In genomic region chr6:52763322-52763916, GRCh38 we compare ENCODE assay signal across 11 cellular contexts. TPM values are rescaled to one million over a fixed set of nuclear protein-coding genes. Genes with fewer than 3 reads are reported as not detected.
A peak's percentile ranks its signal among the peaks of the same experiment; 100 is the strongest.
DNase-seq lines count a peak whose midpoint lies in the region; ATAC-seq and TF ChIP-seq lines count a peak whose summit lies in the region.
"Not testable (repeated sequence)": the region's sequence is repeated elsewhere in the genome, so short reads cannot be mapped to it uniquely, and the experiment has no call there.
"Had no signal": no experiment of that assay in that cellular context is flagged by ENCODE, and none has a peak within 500 bp of the region (broad histone marks: within the 10 kb centered on the region; RNA-seq: fewer than 3 reads in every experiment).

GSTA2 (minus strand) TSS chr6:52763475; CDS start chr6:52757947, 5,528 bp downstream.

- H4K5ac ChIP-seq in IMR-90 (ENCODE audit: low read depth, low read length) = not testable (repeated sequence)

- H3K27me3 Mint-ChIP-seq in endodermal cell (ENCODE audit: insufficient read depth); neural crest cell (ENCODE audit: low read depth); type B pancreatic cell: not testable (repeated sequence)

- H3K79me1 ChIP-seq in IMR-90 (ENCODE audit: low read depth in 1 of 2, low read length in 2 of 2) = not testable (repeated sequence)

- intact Hi-C loops in IMR-90 (cut with micrococcal nuclease) = not testable (repeated sequence)

- H3K36me3 ChIP-seq in IMR-90 (ENCODE audit: control insufficient read depth, insufficient read depth, low read length); OCI-LY3 (replicated peaks; ENCODE audit: low read depth, low read length); WERI-Rb-1; endodermal cell (ENCODE audit: control insufficient read depth, insufficient read depth, low read length): not testable (repeated sequence)

- H3K27ac Mint-ChIP-seq in endodermal cell (peak within 1 kb of the TSS; percentile 3), neural crest cell (ENCODE audit: unreplicated experiment) (peak within 1 kb of the TSS; percentile 57), type B pancreatic cell (peak within 1 kb of the TSS; percentile 7)

- not testable (repeated sequence) for H2AK9ac ChIP-seq in IMR-90 (replicated peaks; ENCODE audit: low read depth, low read length, poor library complexity)

- H3K4me3 ChIP-seq in IMR-90 (ENCODE audit: insufficient read depth, low read depth, low read length); OCI-LY3 (ENCODE audit: low read length); WERI-Rb-1 (ENCODE audit: low read depth, low read length); endodermal cell (ENCODE audit: low read length): not testable (repeated sequence)

- H4K91ac ChIP-seq in IMR-90 (ENCODE audit: insufficient read depth, low read depth, low read length) = not testable (repeated sequence)

- not testable (repeated sequence) for H4K20me1 ChIP-seq in IMR-90 (ENCODE audit: insufficient read depth, low read length); OCI-LY3 (ENCODE audit: insufficient read depth, low read length)

- H4K8ac ChIP-seq in IMR-90 (ENCODE audit: low read depth in 2 of 2, low read length in 2 of 2) = not testable (repeated sequence)

- dilution Hi-C loops in IMR-90 (cut with HindIII; ENCODE audit: low sequenced_read_pairs, unreplicated experiment) = not testable (repeated sequence)

- H3K9ac ChIP-seq in IMR-90 (ENCODE audit: low read depth, low read length); OCI-LY3 (ENCODE audit: low read length); endodermal cell (ENCODE audit: extremely low read depth, low read length, poor library complexity, severe bottlenecking): not testable (repeated sequence)

- H3K9me3 ChIP-seq in IMR-90 (ENCODE audit: control insufficient read depth, insufficient read depth, low read length); OCI-LY3 (ENCODE audit: insufficient read depth, low read length); WERI-Rb-1 (ENCODE audit: severe bottlenecking); endodermal cell (ENCODE audit: control insufficient read depth, low read length): not testable (repeated sequence)

- not testable (repeated sequence) for H2BK5ac ChIP-seq in IMR-90 (ENCODE audit: low read depth, low read length, poor library complexity, severe bottlenecking)

- POLR2A ChIA-PET in IMR-90 (lab: Charles Lee; ENCODE audit: unreplicated experiment) = not testable (repeated sequence)

- not testable (repeated sequence) for H2BK15ac ChIP-seq in IMR-90 (ENCODE audit: low read depth, low read length)

- not testable (repeated sequence) for H2AFZ ChIP-seq in IMR-90 (replicated peaks; ENCODE audit: low read length, poor library complexity); OCI-LY3 (ENCODE audit: low read depth, low read length)

- ATAC-seq in IMR-90 (ENCODE audit: low read depth) = not testable (repeated sequence)

- not testable (repeated sequence) for H3K18ac ChIP-seq in IMR-90 (ENCODE audit: low read depth, low read length)

- not testable (repeated sequence) for H2BK120ac ChIP-seq in IMR-90 (ENCODE audit: low read depth, low read length)

- H3K27ac ChIP-seq in IMR-90 (ENCODE audit: insufficient read depth, low read length); OCI-LY3 (ENCODE audit: low read length); WERI-Rb-1; endodermal cell (ENCODE audit: low read depth, low read length): not testable (repeated sequence)

- not testable (repeated sequence) for H3K23ac ChIP-seq in IMR-90 (ENCODE audit: low read depth, low read length)

- DNase-seq in ELR (ENCODE audit: low read depth) (peak; percentile 4), WERI-Rb-1 (peak; percentile 33), endodermal cell (peak; percentile 54), left kidney (ENCODE audit: low read depth, low spot score) (peak; percentile 44)
- DNase-seq in IMR-90; neural crest cell (ENCODE audit: low read depth, low spot score); type B pancreatic cell (ENCODE audit: extremely low spot score, unreplicated experiment): not testable (repeated sequence)

- H3K36me3 Mint-ChIP-seq in endodermal cell (ENCODE audit: low read depth); neural crest cell (ENCODE audit: low read depth); type B pancreatic cell: not testable (repeated sequence)

- H3K4me2 ChIP-seq in IMR-90 (ENCODE audit: low read depth, low read length); OCI-LY3 (ENCODE audit: low read length): not testable (repeated sequence)

- H3K9me1 ChIP-seq in IMR-90 (ENCODE audit: insufficient read depth, low read length) = not testable (repeated sequence)

- not testable (repeated sequence) for H3K4me1 ChIP-seq in IMR-90 (ENCODE audit: control insufficient read depth, insufficient read depth, low read length); OCI-LY3 (ENCODE audit: low read length); endodermal cell (ENCODE audit: control insufficient read depth, insufficient read depth, low read length)

- in situ Hi-C loops in IMR-90 (cut with MboI; ENCODE audit: low sequenced_read_pairs) = not testable (repeated sequence)

- H3K4ac ChIP-seq in IMR-90 (ENCODE audit: low read depth, low read length) = not testable (repeated sequence)

- H3K79me2 ChIP-seq in OCI-LY3 (ENCODE audit: low read length) = not testable (repeated sequence)

- H3K9me3 Mint-ChIP-seq in endodermal cell, neural crest cell, type B pancreatic cell: not testable (repeated sequence)

- H3K4me3 Mint-ChIP-seq in endodermal cell, neural crest cell: not testable (repeated sequence)
- H3K4me3 Mint-ChIP-seq in type B pancreatic cell = peak within 1 kb of the TSS; percentile 67

- TF ChIP-seq RAD21 in IMR-90 (IDR thresholded peaks at IDR 0.05; ENCODE audit: low read length) = not testable (repeated sequence)

- peaks cover 42% of the 10 kb centered on the region for H3K4me1 Mint-ChIP-seq in endodermal cell
- not testable (repeated sequence) for H3K4me1 Mint-ChIP-seq in neural crest cell; type B pancreatic cell (ENCODE audit: unreplicated experiment)

- not testable (repeated sequence) for TF ChIP-seq POLR2A in IMR-90 (IDR thresholded peaks at IDR 0.05; ENCODE audit: low read depth, low read length)

- not testable (repeated sequence) for H2AK5ac ChIP-seq in IMR-90 (ENCODE audit: low read depth, low read length)

- CTCF ChIA-PET in IMR-90 (lab: Yijun Ruan, JAX) = not testable (repeated sequence)

- TF ChIP-seq CTCF in IMR-90 (conservative IDR thresholded peaks at IDR 0.05; ENCODE audit: low read depth, low read length); WERI-Rb-1 (IDR thresholded peaks at IDR 0.05; ENCODE audit: low read depth, low read length): not testable (repeated sequence)
- TF ChIP-seq CTCF in OCI-LY3 (IDR thresholded peaks at IDR 0.05; ENCODE audit: low read depth, low read length) (0 out of 2 replicates have a peak, but pooled peaks have one; percentile 4), endodermal cell (conservative IDR thresholded peaks at IDR 0.05) (peak; percentile 60), neural crest cell (conservative IDR thresholded peaks at IDR 0.05) (peak; percentile 14), type B pancreatic cell (conservative IDR thresholded peaks at IDR 0.05) (peak; percentile 30)

- H3K14ac ChIP-seq in IMR-90 (replicated peaks; ENCODE audit: low read depth, low read length) = not testable (repeated sequence)

- not testable (repeated sequence) for H3K56ac ChIP-seq in IMR-90 (ENCODE audit: extremely low read depth, insufficient read depth, low read length)

- BruUV-seq in IMR-90 (replicated peaks; lab: Mats Ljungman, UMichigan) = not testable (repeated sequence)

- not testable (repeated sequence) for H2BK20ac ChIP-seq in IMR-90 (ENCODE audit: low read depth, low read length)

- no CpG with 5 or more reads among the region's 2 CpGs for WGBS in IMR-90 (ENCODE audit: extremely low coverage in 2 of 2, insufficient read length in 1 of 2), 2 experiments
- WGBS in endodermal cell (ENCODE audit: insufficient coverage in 1 of 2, insufficient read length in 1 of 2), 2 experiments = 69% methylated on average over 1 of the region's 2 CpGs; no CpG with 5 or more reads in 1 of the 2 experiments

- H3K27me3 ChIP-seq in IMR-90 (ENCODE audit: control insufficient read depth, insufficient read depth, low read length); OCI-LY3 (ENCODE audit: low read depth, low read length); WERI-Rb-1 (ENCODE audit: insufficient read depth, low read depth, severe bottlenecking); endodermal cell (ENCODE audit: control insufficient read depth, insufficient read depth, low read length, poor library complexity, severe bottlenecking): not testable (repeated sequence)

TF ChIP-seq in IMR-90, 13 proteins besides CTCF, POLR2A, EP300 and RAD21:
- TF ChIP-seq MAFK (IDR thresholded peaks at IDR 0.05; ENCODE audit: low read depth, low read length) = peak; percentile 71

RNA-seq across cellular contexts. Expression of gene GSTA2, which starts in this region (rescaled TPM):
- total RNA-seq in IMR-90 (2012; rRNA removed) (not detected in 2 replicates), endodermal cell (1 to 10 TPM; 1.6 to 5.0 TPM), neural crest cell (not detected in 2 replicates), type B pancreatic cell (ENCODE audit: low replicate concordance) (20.7 and 25.3 TPM in 2 replicates)
- not detected in 2 replicates for polyA plus RNA-seq in IMR-90 (2012; rRNA removed)
- polyA plus RNA-seq in IMR-90 (2012; cell fraction: cytosol; rRNA removed) = not detected in 2 replicates
- not detected in 2 replicates for polyA plus RNA-seq in IMR-90 (2012; cell fraction: nucleus; rRNA removed; ENCODE audit: low replicate concordance)
- 1.8 TPM for polyA plus RNA-seq in endodermal cell (2013, experiment 1 of 2)
- 0.79 TPM for polyA plus RNA-seq in endodermal cell (2013, experiment 2 of 2)
- total RNA-seq: A172; CD8-positive, alpha-beta T cell; G401 had no signal

Comparison
In these comparisons a context has a peak if more than half of its experiments do, and no peak if none do; other contexts are left out.
1. H3K27ac Mint-ChIP-seq: peak in every context shown above with its lines; median percentile 57 in neural crest cell; 7 in type B pancreatic cell; 3 in endodermal cell.